Comparison of ENCODE assay signal across 1 cellular context in genomic region chr22:31313366-31314147, GRCh38.
A peak's percentile ranks its signal among the peaks of the same experiment; 100 is the strongest.
TF ChIP-seq lines count a peak whose summit lies in the region.

No MANE protein-coding gene starts in this region.

TF ChIP-seq in HepG2, 621 proteins besides CTCF, POLR2A, EP300 and RAD21 (continued from another document):
- TF ChIP-seq, protein P1, sequence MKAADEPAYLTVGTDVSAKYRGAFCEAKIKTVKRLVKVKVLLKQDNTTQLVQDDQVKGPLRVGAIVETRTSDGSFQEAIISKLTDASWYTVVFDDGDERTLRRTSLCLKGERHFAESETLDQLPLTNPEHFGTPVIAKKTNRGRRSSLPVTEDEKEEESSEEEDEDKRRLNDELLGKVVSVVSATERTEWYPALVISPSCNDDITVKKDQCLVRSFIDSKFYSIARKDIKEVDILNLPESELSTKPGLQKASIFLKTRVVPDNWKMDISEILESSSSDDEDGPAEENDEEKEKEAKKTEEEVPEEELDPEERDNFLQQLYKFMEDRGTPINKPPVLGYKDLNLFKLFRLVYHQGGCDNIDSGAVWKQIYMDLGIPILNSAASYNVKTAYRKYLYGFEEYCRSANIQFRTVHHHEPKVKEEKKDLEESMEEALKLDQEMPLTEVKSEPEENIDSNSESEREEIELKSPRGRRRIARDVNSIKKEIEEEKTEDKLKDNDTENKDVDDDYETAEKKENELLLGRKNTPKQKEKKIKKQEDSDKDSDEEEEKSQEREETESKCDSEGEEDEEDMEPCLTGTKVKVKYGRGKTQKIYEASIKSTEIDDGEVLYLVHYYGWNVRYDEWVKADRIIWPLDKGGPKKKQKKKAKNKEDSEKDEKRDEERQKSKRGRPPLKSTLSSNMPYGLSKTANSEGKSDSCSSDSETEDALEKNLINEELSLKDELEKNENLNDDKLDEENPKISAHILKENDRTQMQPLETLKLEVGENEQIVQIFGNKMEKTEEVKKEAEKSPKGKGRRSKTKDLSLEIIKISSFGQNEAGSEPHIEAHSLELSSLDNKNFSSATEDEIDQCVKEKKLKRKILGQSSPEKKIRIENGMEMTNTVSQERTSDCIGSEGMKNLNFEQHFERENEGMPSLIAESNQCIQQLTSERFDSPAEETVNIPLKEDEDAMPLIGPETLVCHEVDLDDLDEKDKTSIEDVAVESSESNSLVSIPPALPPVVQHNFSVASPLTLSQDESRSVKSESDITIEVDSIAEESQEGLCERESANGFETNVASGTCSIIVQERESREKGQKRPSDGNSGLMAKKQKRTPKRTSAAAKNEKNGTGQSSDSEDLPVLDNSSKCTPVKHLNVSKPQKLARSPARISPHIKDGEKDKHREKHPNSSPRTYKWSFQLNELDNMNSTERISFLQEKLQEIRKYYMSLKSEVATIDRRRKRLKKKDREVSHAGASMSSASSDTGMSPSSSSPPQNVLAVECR (CRISPR knock-in tag; IDR thresholded peaks at IDR 0.05; ENCODE audit: borderline replicate concordance) = peak; percentile 20; the same call in 1 of the 2 replicates
- 0 out of 2 replicates have a peak, but pooled peaks have one; percentile 20 for TF ChIP-seq KDM2A (CRISPR knock-in tag; IDR thresholded peaks at IDR 0.05; ENCODE audit: borderline replicate concordance, low read depth)
- TF ChIP-seq STAG1 (CRISPR knock-in tag; IDR thresholded peaks at IDR 0.05) = peak; percentile 59
- no peak for TF ChIP-seq TCF7L2 (IDR thresholded peaks at IDR 0.05; ENCODE audit: low read depth, low read length)
- TF ChIP-seq MBD4 (IDR thresholded peaks at IDR 0.05; ENCODE audit: borderline replicate concordance, low read length) = no peak
- no peak for TF ChIP-seq LCORL (IDR thresholded peaks at IDR 0.05)
- TF ChIP-seq LCORL (CRISPR knock-in tag; IDR thresholded peaks at IDR 0.05) = 0 out of 2 replicates have a peak, but pooled peaks have one; percentile 46
- TF ChIP-seq XRCC5 (optimal IDR thresholded peaks at IDR 0.05; ENCODE audit: low read length) = peak; percentile 66
- TF ChIP-seq ZNF713 (CRISPR knock-in tag; IDR thresholded peaks at IDR 0.05) = no peak
- 0 out of 2 replicates have a peak, but pooled peaks have one; percentile 42 for TF ChIP-seq ZNF501 (CRISPR knock-in tag; IDR thresholded peaks at IDR 0.05)
- TF ChIP-seq HDAC1 (CRISPR knock-in tag; IDR thresholded peaks at IDR 0.05) = no peak
- TF ChIP-seq CCAR2 (optimal IDR thresholded peaks at IDR 0.05; ENCODE audit: low read depth, low read length) = no peak
- no peak for TF ChIP-seq NCOA1 (CRISPR knock-in tag; IDR thresholded peaks at IDR 0.05)
- no peak for TF ChIP-seq MLX (CRISPR knock-in tag; IDR thresholded peaks at IDR 0.05)
- peak; percentile 37; the same call in 1 of the 2 replicates for TF ChIP-seq SAP130 (CRISPR knock-in tag; IDR thresholded peaks at IDR 0.05; ENCODE audit: low read depth)
- TF ChIP-seq ZFP37 (CRISPR knock-in tag; IDR thresholded peaks at IDR 0.05; ENCODE audit: borderline replicate concordance) = no peak
- TF ChIP-seq TAF15 (IDR thresholded peaks at IDR 0.05; ENCODE audit: low read depth, low read length, poor library complexity, severe bottlenecking) = no peak
- TF ChIP-seq CEBPG (CRISPR knock-in tag; IDR thresholded peaks at IDR 0.05) = peak; percentile 40
- 0 out of 2 replicates have a peak, but pooled peaks have one; percentile 13 for TF ChIP-seq ZNF331 (CRISPR knock-in tag; IDR thresholded peaks at IDR 0.05)
- no peak for TF ChIP-seq HNF1A (IDR thresholded peaks at IDR 0.05; ENCODE audit: low read depth)
- no peak for TF ChIP-seq HNF1A (CRISPR knock-in tag; IDR thresholded peaks at IDR 0.05; ENCODE audit: borderline replicate concordance)
- no peak for TF ChIP-seq BCL6 (CRISPR knock-in tag; IDR thresholded peaks at IDR 0.05)
- TF ChIP-seq, protein P2, sequence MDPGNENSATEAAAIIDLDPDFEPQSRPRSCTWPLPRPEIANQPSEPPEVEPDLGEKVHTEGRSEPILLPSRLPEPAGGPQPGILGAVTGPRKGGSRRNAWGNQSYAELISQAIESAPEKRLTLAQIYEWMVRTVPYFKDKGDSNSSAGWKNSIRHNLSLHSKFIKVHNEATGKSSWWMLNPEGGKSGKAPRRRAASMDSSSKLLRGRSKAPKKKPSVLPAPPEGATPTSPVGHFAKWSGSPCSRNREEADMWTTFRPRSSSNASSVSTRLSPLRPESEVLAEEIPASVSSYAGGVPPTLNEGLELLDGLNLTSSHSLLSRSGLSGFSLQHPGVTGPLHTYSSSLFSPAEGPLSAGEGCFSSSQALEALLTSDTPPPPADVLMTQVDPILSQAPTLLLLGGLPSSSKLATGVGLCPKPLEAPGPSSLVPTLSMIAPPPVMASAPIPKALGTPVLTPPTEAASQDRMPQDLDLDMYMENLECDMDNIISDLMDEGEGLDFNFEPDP (CRISPR knock-in tag; conservative IDR thresholded peaks at IDR 0.05) = 0 out of 2 replicates have a peak, but pooled peaks have one; percentile 80
- TF ChIP-seq, protein P3, sequence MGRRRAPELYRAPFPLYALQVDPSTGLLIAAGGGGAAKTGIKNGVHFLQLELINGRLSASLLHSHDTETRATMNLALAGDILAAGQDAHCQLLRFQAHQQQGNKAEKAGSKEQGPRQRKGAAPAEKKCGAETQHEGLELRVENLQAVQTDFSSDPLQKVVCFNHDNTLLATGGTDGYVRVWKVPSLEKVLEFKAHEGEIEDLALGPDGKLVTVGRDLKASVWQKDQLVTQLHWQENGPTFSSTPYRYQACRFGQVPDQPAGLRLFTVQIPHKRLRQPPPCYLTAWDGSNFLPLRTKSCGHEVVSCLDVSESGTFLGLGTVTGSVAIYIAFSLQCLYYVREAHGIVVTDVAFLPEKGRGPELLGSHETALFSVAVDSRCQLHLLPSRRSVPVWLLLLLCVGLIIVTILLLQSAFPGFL (CRISPR knock-in tag; IDR thresholded peaks at IDR 0.05) = no peak
- 0 out of 2 replicates have a peak, but pooled peaks have one; percentile 25 for TF ChIP-seq YEATS2 (CRISPR knock-in tag; IDR thresholded peaks at IDR 0.05; ENCODE audit: borderline replicate concordance)
- TF ChIP-seq HNF1B (CRISPR knock-in tag; IDR thresholded peaks at IDR 0.05) = peak; percentile 27; the same call in 1 of the 2 replicates
- no peak for TF ChIP-seq RARA (CRISPR knock-in tag; IDR thresholded peaks at IDR 0.05)
- no peak for TF ChIP-seq ZNF782 (CRISPR knock-in tag; IDR thresholded peaks at IDR 0.05; ENCODE audit: borderline replicate concordance)
- TF ChIP-seq ZBTB7A (CRISPR knock-in tag; IDR thresholded peaks at IDR 0.05) = no peak
- TF ChIP-seq TOPORS (CRISPR knock-in tag; IDR thresholded peaks at IDR 0.05) = no peak
